10 cellular contexts compared by ENCODE assay signal in the genomic region with DNA sequence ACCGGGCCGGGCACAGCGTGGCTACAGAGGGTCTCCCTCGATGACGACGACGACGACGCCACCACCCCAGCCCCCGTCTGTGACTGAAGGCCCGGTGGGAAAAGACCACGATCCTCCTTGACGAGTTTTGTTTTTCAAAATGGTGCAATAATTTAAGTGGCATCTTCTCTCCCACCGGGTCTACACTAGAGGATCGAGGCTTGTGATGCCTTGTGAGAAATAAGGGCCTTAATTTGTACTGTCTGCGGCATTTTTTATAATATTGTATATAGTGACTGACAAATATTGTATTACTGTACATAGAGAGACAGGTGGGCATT. TPM values are rescaled to one million over a fixed set of nuclear protein-coding genes. Genes with fewer than 3 reads are reported as not detected.
DNase-seq lines count a peak whose midpoint lies in the region; ATAC-seq, FAIRE-seq and TF ChIP-seq lines count a peak whose summit lies in the region.
"Had no signal": no experiment of that assay in that cellular context is flagged by ENCODE, and none has a peak within 500 bp of the region (broad histone marks: within the 10 kb centered on the region; RNA-seq: fewer than 3 reads in every experiment).

No MANE protein-coding gene starts in this region.

- H3K4me3 ChIP-seq in liver (ENCODE audit: low read depth in 1 of 3, low read length in 3 of 3) (peak overlapping the region in 2 of 3 donors; percentile 15 to 28), HepG2 (replicated peaks in 1 of 3; ENCODE audit: insufficient read depth in 1 of 3, low read depth in 2 of 3, low read length in 3 of 3) (no peak overlapping the region), body of pancreas (no peak overlapping the region), muscle layer of duodenum (ENCODE audit: low read depth in 1 of 2, low read length in 2 of 2) (peak overlapping the region; percentile 63 to 96)

- TF ChIP-seq POLR2A in HepG2 (IDR thresholded peaks at IDR 0.05; ENCODE audit: insufficient read depth in 1 of 2, low read depth in 2 of 2, low read length in 2 of 2): no peak
- TF ChIP-seq POLR2A in body of pancreas (IDR thresholded peaks at IDR 0.05): no peak

- CTCF ChIA-PET in HepG2 (lab: Yijun Ruan, JAX; ENCODE audit: low intra/inter-chr PET ratio, low total read pairs): no interaction called here

- no peak overlapping the region for H2AFZ ChIP-seq in HepG2 (ENCODE audit: low read length)

- ATAC-seq in HepG2 (no peak), body of pancreas (no peak), sciatic nerve (no peak)
- ATAC-seq: activated CD4-positive, CD25-positive, alpha-beta regulatory T cell treated with anti-CD3 and anti-CD28 coated beads, Interleukin-2, amount 50 U/mL, for 24 hours had no signal

- peaks cover 0 to 12% (median 3%) of the 10 kb centered on the region in 4 donors for H3K4me1 ChIP-seq in liver (ENCODE audit: control insufficient read depth in 4 of 4, insufficient read depth in 4 of 4, low read length in 3 of 4)
- peaks cover 22% of the 10 kb centered on the region for H3K4me1 ChIP-seq in HepG2 (ENCODE audit: insufficient read depth, low read length)
- peaks cover 18% of the 10 kb centered on the region for H3K4me1 ChIP-seq in body of pancreas
- H3K4me1 ChIP-seq in muscle layer of duodenum (ENCODE audit: control insufficient read depth in 1 of 2, insufficient read depth in 2 of 2, low read length in 2 of 2): peaks cover 0 to 24% of the 10 kb centered on the region in 2 donors

- TF ChIP-seq CTCF in liver (IDR thresholded peaks at IDR 0.05; ENCODE audit: low read depth, low read length, missing input control) (no peak), HepG2 (CRISPR knock-in tag; IDR thresholded peaks at IDR 0.05) (no peak), body of pancreas (IDR thresholded peaks at IDR 0.05) (no peak)

- DNase-seq in HepG2 (ENCODE audit: low spot score): no peak
- no peak for DNase-seq in body of pancreas
- DNase-seq in ACHN: no peak
- DNase-seq in iPS-NIHi11 (ENCODE audit: low spot score): no peak
- DNase-seq in sciatic nerve (ENCODE audit: low spot score): no peak
- DNase-seq in HuH-7.5 (ENCODE audit: low spot score): no peak
- DNase-seq: NCI-H2227 treated with DMSO at 0.1 percent for 48 hours had no signal

- TF ChIP-seq RAD21 in liver (IDR thresholded peaks at IDR 0.05): no peak
- no peak for TF ChIP-seq RAD21 in HepG2 (CRISPR knock-in tag; IDR thresholded peaks at IDR 0.05)

- H3K36me3 ChIP-seq in liver (ENCODE audit: control insufficient read depth in 4 of 4, insufficient read depth in 3 of 4, low read depth in 1 of 4, low read length in 3 of 4) (peaks cover 0 to 1% (median 0%) of the 10 kb centered on the region in 4 donors), HepG2 (replicated peaks in 1 of 2; ENCODE audit: control insufficient read depth in 1 of 2, insufficient read depth in 2 of 2, low read length in 2 of 2) (no peaks in the 10 kb centered on the region), body of pancreas (replicated peaks in 1 of 2; ENCODE audit: insufficient read depth in 1 of 2, low read depth in 2 of 2) (no peaks in the 10 kb centered on the region), muscle layer of duodenum (ENCODE audit: control insufficient read depth in 1 of 2, insufficient read depth in 2 of 2, low read length in 2 of 2) (peaks cover 8 to 9% of the 10 kb centered on the region in 2 donors)

- no peaks in the 10 kb centered on the region for H3K79me2 ChIP-seq in HepG2 (ENCODE audit: insufficient read depth, low read length)

- WGBS in liver: 71% methylated on average over 16 of the region's 16 CpGs
- WGBS in HepG2 (ENCODE audit: low lambda C conversion rate): 87% methylated on average over 16 of the region's 16 CpGs
- 66 to 77% methylated on average over 16 of the region's 16 CpGs for WGBS in body of pancreas, 2 donors

- TF ChIP-seq EP300 in HepG2 (IDR thresholded peaks at IDR 0.05; ENCODE audit: low read depth in 2 of 2, low read length in 2 of 2): no peak
- TF ChIP-seq EP300 in HepG2 (CRISPR knock-in tag; IDR thresholded peaks at IDR 0.05; ENCODE audit: borderline replicate concordance): no peak

- POLR2A ChIA-PET in HepG2 (lab: Yijun Ruan, JAX): no interaction called here

- intact Hi-C loops in HepG2 (cut with micrococcal nuclease; ENCODE audit: unreplicated experiment) (loop anchor here (10.0 kb wide), 1 partner anchor 82 kb away; no protein-coding TSS in a partner anchor), body of pancreas (cut with DNase I) (no loop called here), sciatic nerve (cut with DNase I) (loop anchor here (10.0 kb wide), 1 partner anchor 72 kb away; no protein-coding TSS in a partner anchor)

- in situ Hi-C loops in HepG2 (cut with HindIII; ENCODE audit: extremely low pct_ligation_motif_present, low pct_unique_long_range_greater_than_20kb): no loop called here
- in situ Hi-C loops in ACHN (cut with HindIII; ENCODE audit: low pct_ligation_motif_present, low pct_unique_long_range_greater_than_20kb, low sequenced_read_pairs): no loop called here

- H4K20me1 ChIP-seq in HepG2 (ENCODE audit: insufficient read depth, low read length): no peaks in the 10 kb centered on the region

- no peak for FAIRE-seq in HepG2 (lab: Jason Lieb, UNC)

- no TSS peak for BruUV-seq in HepG2 (replicated peaks; lab: Mats Ljungman, UMichigan)

- H3K9me3 ChIP-seq in liver (ENCODE audit: control insufficient read depth in 4 of 4, low read length in 3 of 4) (no peaks in the 10 kb centered on the region), HepG2 (ENCODE audit: low read length) (no peaks in the 10 kb centered on the region), body of pancreas (no peaks in the 10 kb centered on the region), muscle layer of duodenum (ENCODE audit: control insufficient read depth in 1 of 2, low read length in 2 of 2) (no peaks in the 10 kb centered on the region)

- H3K27ac ChIP-seq in liver (ENCODE audit: low read depth in 1 of 2, low read length in 2 of 2) (peak overlapping the region; percentile 71 to 78), HepG2 (ENCODE audit: extremely low read length, insufficient read depth, low read length) (no peak overlapping the region), body of pancreas (peak overlapping the region in 3 of 4 donors; percentile 51 to 80 (median 69)), muscle layer of duodenum (ENCODE audit: low read length) (peak overlapping the region; percentile 89)

- no peak overlapping the region for H3K4me2 ChIP-seq in HepG2 (ENCODE audit: low read depth, low read length)

- H3K9ac ChIP-seq in liver (ENCODE audit: low read depth in 1 of 2, low read length in 2 of 2) (no peak overlapping the region), HepG2 (ENCODE audit: insufficient read depth, low read depth, low read length) (no peak overlapping the region)

- H3K27me3 ChIP-seq in liver (ENCODE audit: control insufficient read depth in 4 of 4, insufficient read depth in 4 of 4, low read length in 3 of 4) (no peaks in the 10 kb centered on the region), HepG2 (ENCODE audit: control insufficient read depth in 1 of 2, insufficient read depth in 2 of 2, low read length in 2 of 2) (peaks cover 4 to 18% of the 10 kb centered on the region in 2 experiments; a peak in 4 of 5 replicates), body of pancreas (no peaks in the 10 kb centered on the region), muscle layer of duodenum (ENCODE audit: low read depth, low read length) (no peaks in the 10 kb centered on the region)

TF ChIP-seq in liver, 16 proteins besides CTCF, POLR2A, EP300 and RAD21 (continues in another document):
- TF ChIP-seq ATF3 (IDR thresholded peaks at IDR 0.05) (no peak), RXRA (IDR thresholded peaks at IDR 0.05) (no peak), HNF4G (IDR thresholded peaks at IDR 0.05) (no peak), JUND (IDR thresholded peaks at IDR 0.05) (no peak), SP1 (IDR thresholded peaks at IDR 0.05) (no peak)

TF ChIP-seq in HepG2, 621 proteins besides CTCF, POLR2A, EP300 and RAD21:
- no peak for TF ChIP-seq ZNF644 (CRISPR knock-in tag; IDR thresholded peaks at IDR 0.05; ENCODE audit: low read depth)
- TF ChIP-seq, protein P1, sequence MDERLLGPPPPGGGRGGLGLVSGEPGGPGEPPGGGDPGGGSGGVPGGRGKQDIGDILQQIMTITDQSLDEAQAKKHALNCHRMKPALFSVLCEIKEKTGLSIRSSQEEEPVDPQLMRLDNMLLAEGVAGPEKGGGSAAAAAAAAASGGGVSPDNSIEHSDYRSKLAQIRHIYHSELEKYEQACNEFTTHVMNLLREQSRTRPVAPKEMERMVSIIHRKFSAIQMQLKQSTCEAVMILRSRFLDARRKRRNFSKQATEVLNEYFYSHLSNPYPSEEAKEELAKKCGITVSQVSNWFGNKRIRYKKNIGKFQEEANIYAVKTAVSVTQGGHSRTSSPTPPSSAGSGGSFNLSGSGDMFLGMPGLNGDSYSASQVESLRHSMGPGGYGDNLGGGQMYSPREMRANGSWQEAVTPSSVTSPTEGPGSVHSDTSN (CRISPR knock-in tag; IDR thresholded peaks at IDR 0.05): no peak
- TF ChIP-seq ZNF75D (CRISPR knock-in tag; IDR thresholded peaks at IDR 0.05; ENCODE audit: borderline replicate concordance): no peak
TF ChIP-seq in HepG2: peak in this region for 0.

RNA-seq across cellular contexts. Expression of gene KLF2, which starts 2.5 kb away (rescaled TPM):
- total RNA-seq in liver (10 to 100 TPM in 1 of 2 donors, 1 to 10 TPM in 1; 4.0 to 11.2 TPM), HepG2 (2016; rRNA removed; fragmentation: Illumina TruSeq; extraction: Trizol) (not detected in 2 replicates), body of pancreas (10 to 100 TPM; 13.2 to 42.2 TPM), sciatic nerve (105 TPM)
- polyA plus RNA-seq in liver (1 to 10 TPM; 3.9 to 4.4 TPM), HepG2 (2011; rRNA removed) (0.05 TPM in 1 of 2 replicates, not detected in the other)
- total RNA-seq in HepG2 (2016; cell fraction: cytosol; rRNA removed; fragmentation: Illumina TruSeq; extraction: Trizol; ENCODE audit: low read depth): not detected in 2 replicates
- not detected in 2 replicates for total RNA-seq in HepG2 (2016; cell fraction: insoluble cytoplasmic fraction; rRNA removed; fragmentation: Illumina TruSeq; extraction: Trizol)
- not detected in 2 replicates for total RNA-seq in HepG2 (2016; cell fraction: membrane; rRNA removed; fragmentation: Illumina TruSeq; extraction: Trizol)
- total RNA-seq in HepG2 (2016; cell fraction: nucleus; rRNA removed; fragmentation: Illumina TruSeq; extraction: Trizol): not detected in 2 replicates
- 0.05 TPM in 1 of 2 replicates, not detected in the other for polyA plus RNA-seq in HepG2 (2011; cell fraction: cytosol; rRNA removed)
- polyA plus RNA-seq in HepG2 (2011; cell fraction: nucleus; rRNA removed): 0.16 and 0.23 TPM in 2 replicates
- polyA plus RNA-seq in HepG2 (2012): not detected in 2 replicates
- polyA plus RNA-seq in HepG2 (2016; cell fraction: cytosol; fragmentation: Illumina TruSeq; extraction: Trizol; ENCODE audit: low read depth): not detected in 2 replicates
- not detected in 2 replicates for polyA plus RNA-seq in HepG2 (2016; cell fraction: insoluble cytoplasmic fraction; fragmentation: Illumina TruSeq; extraction: Trizol; ENCODE audit: low read depth)
- 0.27 TPM in 1 of 2 replicates, not detected in the other for polyA plus RNA-seq in HepG2 (2016; cell fraction: membrane; fragmentation: Illumina TruSeq; extraction: Trizol; ENCODE audit: low read depth)
- polyA plus RNA-seq in HepG2 (2016; cell fraction: nucleus; fragmentation: Illumina TruSeq; extraction: Trizol; ENCODE audit: insufficient read depth, low read depth): not detected in 2 replicates
- polyA minus RNA-seq in HepG2 (2011; rRNA and poly(A)+ RNA removed; ENCODE audit: low replicate concordance): 0.16 TPM in 1 of 2 replicates, not detected in the other
- not detected in 2 replicates for polyA minus RNA-seq in HepG2 (2011; cell fraction: cytosol; rRNA and poly(A)+ RNA removed)
- not detected in 2 replicates for polyA minus RNA-seq in HepG2 (2011; cell fraction: nucleus; rRNA and poly(A)+ RNA removed)

Comparison
In these comparisons a context has a peak if more than half of its experiments do, and no peak if none do; other contexts are left out.
1. H3K4me3 ChIP-seq: peak in liver (2 of 3) and muscle layer of duodenum (2 of 2); none in HepG2 (0 of 3) and body of pancreas (0 of 2).